Comparison of ENCODE assay signal across 14 cellular contexts in the genomic region with DNA sequence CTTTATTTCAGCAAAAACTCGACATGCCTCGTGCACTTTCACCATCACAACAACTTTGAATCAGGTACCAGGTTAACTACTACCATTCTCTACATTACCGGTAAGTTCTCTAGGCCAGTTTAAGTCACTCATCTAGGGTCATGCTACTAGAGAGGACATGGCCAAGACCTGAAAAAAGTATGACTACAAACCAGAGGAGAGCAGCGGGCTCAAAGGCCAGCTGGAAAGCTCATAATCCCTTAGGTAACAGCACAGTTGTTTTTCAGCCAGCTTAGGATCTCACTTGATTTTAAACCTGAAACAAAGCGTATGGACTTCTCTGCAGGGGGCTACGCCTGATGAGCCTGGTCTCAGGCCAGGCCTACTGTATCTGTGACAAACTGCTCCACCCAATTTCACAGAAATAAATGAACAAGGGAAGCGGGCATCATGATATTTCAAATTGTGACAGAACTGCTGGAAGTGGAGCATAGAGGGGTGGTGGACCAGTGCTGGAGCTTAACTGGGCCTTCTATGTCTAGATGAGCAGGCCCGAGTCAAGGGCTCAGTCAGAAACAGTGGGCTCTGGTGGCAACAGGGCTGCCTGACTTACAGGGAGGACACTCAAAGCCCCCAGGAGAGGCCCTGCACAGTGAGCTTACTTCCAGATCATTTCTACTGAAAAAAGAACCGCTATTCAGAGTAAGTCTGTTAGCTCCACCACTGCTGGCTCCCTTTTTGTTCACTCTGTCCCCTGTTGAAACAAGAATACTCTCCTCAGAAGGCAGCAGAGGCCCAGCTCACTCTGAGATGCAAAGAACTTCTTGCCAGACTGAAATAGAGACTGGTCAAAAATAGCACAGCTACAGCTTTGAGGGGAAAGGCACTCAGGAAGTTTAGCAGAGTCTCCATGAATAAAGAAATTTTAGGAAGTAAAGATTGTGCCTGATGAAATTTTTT. TPM values are rescaled to one million over a fixed set of nuclear protein-coding genes. Genes with fewer than 3 reads are reported as not detected.
DNase-seq lines count a peak whose midpoint lies in the region; ATAC-seq and TF ChIP-seq lines count a peak whose summit lies in the region.
"Had no signal": no experiment of that assay in that cellular context is flagged by ENCODE, and none has a peak within 500 bp of the region (broad histone marks: within the 10 kb centered on the region; RNA-seq: fewer than 3 reads in every experiment).

No MANE protein-coding gene starts in this region.

- no peak for DNase-seq in retina
- no peak for DNase-seq in GM13977 (ENCODE audit: low spot score)
- no peak for DNase-seq in DMS79 treated with DMSO at 0.1 percent for 48 hours (lab: John Stamatoyannopoulos, UW)
- DNase-seq: BE2C; effector CD4-positive, alpha-beta T cell; left colon; NCI-H1930; SHP77 treated with DMSO at 0.1 percent for 48 hours had no signal

- H3K27me3 ChIP-seq in HUES48 (ENCODE audit: control insufficient read depth, insufficient read depth, low read length) (no peaks in the 10 kb centered on the region), liver (ENCODE audit: control insufficient read depth in 4 of 4, insufficient read depth in 4 of 4, low read length in 3 of 4) (no peaks in the 10 kb centered on the region), skeletal muscle tissue (ENCODE audit: control insufficient read depth in 3 of 3, insufficient read depth in 3 of 3, low read length in 3 of 3) (no peaks in the 10 kb centered on the region)

- peaks cover 45% of the 10 kb centered on the region for H3K36me3 Mint-ChIP-seq in brain

- H3K4me1 ChIP-seq in HUES48 (ENCODE audit: control insufficient read depth, insufficient read depth, low read length) = peaks cover 19% of the 10 kb centered on the region
- peaks cover 6 to 45% (median 37%) of the 10 kb centered on the region in 4 donors for H3K4me1 ChIP-seq in liver (ENCODE audit: control insufficient read depth in 4 of 4, insufficient read depth in 4 of 4, low read length in 3 of 4)
- H3K4me1 ChIP-seq in skeletal muscle tissue (ENCODE audit: control insufficient read depth in 3 of 3, insufficient read depth in 3 of 3, low read length in 3 of 3) = peaks cover 77 to 89% (median 88%) of the 10 kb centered on the region in 3 donors

- H3K36me3 ChIP-seq in HUES48 (ENCODE audit: control insufficient read depth, insufficient read depth, low read length) (peaks cover 85% of the 10 kb centered on the region), liver (ENCODE audit: control insufficient read depth in 4 of 4, insufficient read depth in 3 of 4, low read depth in 1 of 4, low read length in 3 of 4) (peaks cover 0 to 9% (median 5%) of the 10 kb centered on the region in 4 donors), skeletal muscle tissue (ENCODE audit: control insufficient read depth in 3 of 3, insufficient read depth in 3 of 3, low read length in 3 of 3) (peaks cover 0 to 10% (median under 1%) of the 10 kb centered on the region in 3 donors)
- H3K36me3 ChIP-seq: BE2C had no signal

- in situ Hi-C loops in GM13977 (cut with MboI; ENCODE audit: low pct_unique_long_range_greater_than_20kb, low sequenced_read_pairs, unreplicated experiment) = no loop called here

- peak overlapping the region; percentile 64 to 97 (median 95) for H3K27ac Mint-ChIP-seq in brain

- H3K27ac ChIP-seq in HUES48 (ENCODE audit: low read depth, low read length) (peak overlapping the region; percentile 11), liver (ENCODE audit: low read depth in 1 of 2, low read length in 2 of 2) (no peak overlapping the region), skeletal muscle tissue (ENCODE audit: low read depth, low read length) (peak overlapping the region; percentile 74)
- H3K27ac ChIP-seq: KMS-11 had no signal

- H3K27me3 Mint-ChIP-seq in brain = no peaks in the 10 kb centered on the region

- H3K4me3 Mint-ChIP-seq in brain = peak overlapping the region in 3 of 5 experiments; percentile 12 to 33 (median 21)

- 78% methylated on average over 9 of the region's 9 CpGs for WGBS in liver

- peaks cover 100% of the 10 kb centered on the region for H3K4me1 Mint-ChIP-seq in brain

- no peaks in the 10 kb centered on the region for H3K9me3 Mint-ChIP-seq in brain

- no peak for ATAC-seq in esophagus mucosa
- ATAC-seq: left colon had no signal

- H3K9me3 ChIP-seq in HUES48 (ENCODE audit: control insufficient read depth, insufficient read depth, low read length) (no peaks in the 10 kb centered on the region), liver (ENCODE audit: control insufficient read depth in 4 of 4, low read length in 3 of 4) (no peaks in the 10 kb centered on the region), skeletal muscle tissue (ENCODE audit: control insufficient read depth in 3 of 3, low read length in 3 of 3) (no peaks in the 10 kb centered on the region)
- H3K9me3 ChIP-seq: BE2C had no signal

- H3K4me3 ChIP-seq in HUES48 (ENCODE audit: low read depth, low read length) (no peak overlapping the region), liver (ENCODE audit: low read depth in 1 of 3, low read length in 3 of 3) (no peak overlapping the region), skeletal muscle tissue (ENCODE audit: low read length in 3 of 3) (peak overlapping the region in 2 of 3 donors; percentile 26 to 45)

- H3K9ac ChIP-seq in HUES48 (ENCODE audit: low read depth, low read length) = no peak overlapping the region
- H3K9ac ChIP-seq in liver (ENCODE audit: low read depth in 1 of 2, low read length in 2 of 2) = no peak overlapping the region
- peak overlapping the region; percentile 59 to 78 (median 78) for H3K9ac ChIP-seq in skeletal muscle tissue (ENCODE audit: low read depth in 1 of 3, low read length in 3 of 3)
- H3K9ac ChIP-seq: KMS-11 had no signal

- TF ChIP-seq RAD21 in liver (IDR thresholded peaks at IDR 0.05) = no peak

- TF ChIP-seq CTCF in brain (conservative IDR thresholded peaks at IDR 0.05) = no peak
- TF ChIP-seq CTCF in liver (IDR thresholded peaks at IDR 0.05; ENCODE audit: low read depth, low read length, missing input control) = no peak
- no peak for TF ChIP-seq CTCF in GM13977 (IDR thresholded peaks at IDR 0.05; ENCODE audit: extremely low read depth, insufficient read depth, missing control alignments)

TF ChIP-seq in liver, 16 proteins besides CTCF, POLR2A, EP300 and RAD21:
- no peak for TF ChIP-seq FOXA1 (IDR thresholded peaks at IDR 0.05)
- TF ChIP-seq, protein P1, sequence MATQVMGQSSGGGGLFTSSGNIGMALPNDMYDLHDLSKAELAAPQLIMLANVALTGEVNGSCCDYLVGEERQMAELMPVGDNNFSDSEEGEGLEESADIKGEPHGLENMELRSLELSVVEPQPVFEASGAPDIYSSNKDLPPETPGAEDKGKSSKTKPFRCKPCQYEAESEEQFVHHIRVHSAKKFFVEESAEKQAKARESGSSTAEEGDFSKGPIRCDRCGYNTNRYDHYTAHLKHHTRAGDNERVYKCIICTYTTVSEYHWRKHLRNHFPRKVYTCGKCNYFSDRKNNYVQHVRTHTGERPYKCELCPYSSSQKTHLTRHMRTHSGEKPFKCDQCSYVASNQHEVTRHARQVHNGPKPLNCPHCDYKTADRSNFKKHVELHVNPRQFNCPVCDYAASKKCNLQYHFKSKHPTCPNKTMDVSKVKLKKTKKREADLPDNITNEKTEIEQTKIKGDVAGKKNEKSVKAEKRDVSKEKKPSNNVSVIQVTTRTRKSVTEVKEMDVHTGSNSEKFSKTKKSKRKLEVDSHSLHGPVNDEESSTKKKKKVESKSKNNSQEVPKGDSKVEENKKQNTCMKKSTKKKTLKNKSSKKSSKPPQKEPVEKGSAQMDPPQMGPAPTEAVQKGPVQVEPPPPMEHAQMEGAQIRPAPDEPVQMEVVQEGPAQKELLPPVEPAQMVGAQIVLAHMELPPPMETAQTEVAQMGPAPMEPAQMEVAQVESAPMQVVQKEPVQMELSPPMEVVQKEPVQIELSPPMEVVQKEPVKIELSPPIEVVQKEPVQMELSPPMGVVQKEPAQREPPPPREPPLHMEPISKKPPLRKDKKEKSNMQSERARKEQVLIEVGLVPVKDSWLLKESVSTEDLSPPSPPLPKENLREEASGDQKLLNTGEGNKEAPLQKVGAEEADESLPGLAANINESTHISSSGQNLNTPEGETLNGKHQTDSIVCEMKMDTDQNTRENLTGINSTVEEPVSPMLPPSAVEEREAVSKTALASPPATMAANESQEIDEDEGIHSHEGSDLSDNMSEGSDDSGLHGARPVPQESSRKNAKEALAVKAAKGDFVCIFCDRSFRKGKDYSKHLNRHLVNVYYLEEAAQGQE (IDR thresholded peaks at IDR 0.05) = no peak
- no peak for TF ChIP-seq HNF4G (IDR thresholded peaks at IDR 0.05)
- peak; percentile 24 to 27 for TF ChIP-seq HNF4A (conservative IDR thresholded peaks at IDR 0.05)
- no peak for TF ChIP-seq FOXA2 (IDR thresholded peaks at IDR 0.05)

RNA-seq across cellular contexts. Expression of a gene that starts 47.0 kb away (rescaled TPM):
- polyA plus RNA-seq in brain (ENCODE audit: insufficient read depth, low read depth, low replicate concordance) (53.8 TPM), liver (10 to 100 TPM in 1 of 2 donors, 1 to 10 TPM in 1; 9.4 to 12.0 TPM)
- total RNA-seq in liver (10 to 100 TPM; 13.7 to 48.9 TPM), skeletal muscle tissue (135 TPM), esophagus mucosa (10.9 TPM)

Comparison
In these comparisons a context has a peak if more than half of its experiments do, and no peak if none do; other contexts are left out.
1. H3K27ac ChIP-seq: peak in HUES48 (single experiment) and skeletal muscle tissue (single experiment); none in liver (0 of 2).
2. H3K4me3 ChIP-seq: peak in skeletal muscle tissue (2 of 3); none in HUES48 (single experiment) and liver (0 of 3).
3. H3K9ac ChIP-seq: peak in skeletal muscle tissue (3 of 3); none in HUES48 (single experiment) and liver (0 of 2).